ENCODE assay signal across 11 cellular contexts in genomic region chr4:142883433-142883832, GRCh38. TPM values are rescaled to one million over a fixed set of nuclear protein-coding genes. Genes with fewer than 3 reads are reported as not detected.
DNase-seq lines count a peak whose midpoint lies in the region; ATAC-seq and TF ChIP-seq lines count a peak whose summit lies in the region.
"Had no signal": no experiment of that assay in that cellular context is flagged by ENCODE, and none has a peak within 500 bp of the region (broad histone marks: within the 10 kb centered on the region; RNA-seq: fewer than 3 reads in every experiment).

No MANE protein-coding gene starts in this region.

- DNase-seq in left ventricle myocardium inferior (no peak), right atrium auricular region (ENCODE audit: low spot score) (no peak), OCI-M1 (lab: John Stamatoyannopoulos, UW) (peak; percentile 69), fibroblast of pulmonary artery (ENCODE audit: low read depth) (no peak), uterus (no peak), cerebellum (ENCODE audit: low spot score) (no peak)
- DNase-seq: activated CD4-positive, alpha-beta T cell treated with anti-CD3 and anti-CD28 coated beads, Interleukin-2, amount 10 ng/mL, durations not matched to agents 24 days and 14 days; NCI-H146 had no signal

- intact Hi-C loops in left ventricle myocardium inferior (cut with micrococcal nuclease) (no loop called here), uterus (cut with DNase I; ENCODE audit: low total_unique reads) (no loop called here)

- H3K36me3 ChIP-seq in left ventricle myocardium inferior = no peaks in the 10 kb centered on the region
- no peaks in the 10 kb centered on the region for H3K36me3 ChIP-seq in right atrium auricular region
- H3K36me3 ChIP-seq in uterus = no peaks in the 10 kb centered on the region

- H3K27me3 ChIP-seq in left ventricle myocardium inferior (ENCODE audit: low read depth) (no peaks in the 10 kb centered on the region), right atrium auricular region (no peaks in the 10 kb centered on the region), uterus (no peaks in the 10 kb centered on the region)

- H3K4me3 ChIP-seq in left ventricle myocardium inferior (no peak overlapping the region), right atrium auricular region (no peak overlapping the region), fibroblast of pulmonary artery (replicated peaks; ENCODE audit: low read depth, low read length) (no peak overlapping the region), uterus (no peak overlapping the region)

- no peaks in the 10 kb centered on the region for H3K9me3 ChIP-seq in left ventricle myocardium inferior (replicated peaks)
- no peaks in the 10 kb centered on the region for H3K9me3 ChIP-seq in right atrium auricular region
- no peaks in the 10 kb centered on the region for H3K9me3 ChIP-seq in uterus

- ATAC-seq in HG02678 (IDR thresholded peaks at IDR 0.05; ENCODE audit: unreplicated experiment) = no peak
- ATAC-seq in GM21515 (IDR thresholded peaks at IDR 0.05; ENCODE audit: unreplicated experiment) = no peak

- no peak for TF ChIP-seq POLR2A in uterus (IDR thresholded peaks at IDR 0.05)

- H3K27ac ChIP-seq in left ventricle myocardium inferior (replicated peaks) = no peak overlapping the region
- H3K27ac ChIP-seq in right atrium auricular region = no peak overlapping the region
- H3K27ac ChIP-seq in uterus = no peak overlapping the region
- H3K27ac ChIP-seq: epithelial cell of prostate had no signal

- H3K4me1 ChIP-seq in left ventricle myocardium inferior (no peaks in the 10 kb centered on the region), right atrium auricular region (no peaks in the 10 kb centered on the region), uterus (no peaks in the 10 kb centered on the region)

- TF ChIP-seq CTCF in left ventricle myocardium inferior (IDR thresholded peaks at IDR 0.05; ENCODE audit: borderline replicate concordance) = peak; percentile 56
- peak in 1 of 2 donors; percentile 60 for TF ChIP-seq CTCF in right atrium auricular region (IDR thresholded peaks at IDR 0.05)
- peak; percentile 25 for TF ChIP-seq CTCF in fibroblast of pulmonary artery (IDR thresholded peaks at IDR 0.05; ENCODE audit: low read length, missing control alignments)
- peak in 3 of 4 experiments; percentile 9 to 21 (median 15) for TF ChIP-seq CTCF in uterus (IDR thresholded peaks at IDR 0.05)

RNA-seq across cellular contexts. Expression of gene INPP4B, which starts 37.3 kb away (rescaled TPM):
- total RNA-seq in left ventricle myocardium inferior (61.1 TPM), right atrium auricular region (10 to 100 TPM; 14.8 to 15.3 TPM), uterus (10 to 100 TPM; 29.4 to 51.5 (median 35.3) TPM), cerebellum (12.8 TPM)
